ENCODE assay signal across 30 cellular contexts in genomic region chr4:74218201-74218600, GRCh38.
A peak's percentile ranks its signal among the peaks of the same experiment; 100 is the strongest.
DNase-seq lines count a peak whose midpoint lies in the region; ATAC-seq and TF ChIP-seq lines count a peak whose summit lies in the region.
"Had no signal": no experiment of that assay in that cellular context is flagged by ENCODE, and none has a peak within 500 bp of the region (broad histone marks: within the 10 kb centered on the region; RNA-seq: fewer than 3 reads in every experiment).

No MANE protein-coding gene starts in this region.

- peak; percentile 28 for DNase-seq in ELR (ENCODE audit: low read depth)
- DNase-seq in amniotic epithelial cell (ENCODE audit: low read depth), result peak; percentile 50
- DNase-seq in esophagus squamous epithelium (lab: John Stamatoyannopoulos, UW), result no peak
- DNase-seq in osteoblast (ENCODE audit: insufficient read length, low spot score, missing footprints), result no peak
- no peak for DNase-seq in stimulated activated CD4-positive, alpha-beta T cell treated with anti-CD3 and anti-CD28 coated beads, Interleukin-4, amount 100 ng/mL, for 1 hour
- no peak for DNase-seq in GM20000 (ENCODE audit: low spot score)
- no peak for DNase-seq in activated CD4-positive, alpha-beta T cell treated with anti-CD3 and anti-CD28 coated beads, Interleukin-2, amount 10 ng/mL, durations not matched to agents 24 days and 14 days
- DNase-seq: activated CD4-positive, alpha-beta T cell treated with anti-CD3 and anti-CD28 coated beads, Interleukin-2, amount 50 U/mL, for 1 hour; activated T-cell treated with anti-CD3 and anti-CD28 coated beads, Interleukin-2, amount 50 U/mL, for 4 hours; amniotic stem cell; Caco-2; cortex of kidney; HCEC 1CT; NCI-H1092; NCI-H1694 treated with DMSO at 0.1 percent for 48 hours; NCI-H2171; NCI-H524 treated with DMSO at 0.1 percent for 48 hours; nephron progenitor cell; NK-92 treated with Interleukin-12 subunit alpha and Interleukin-12 subunit beta, amount 100 ng/mL, for 24 hours; pancreas; PC-9; SHP77 treated with DMSO at 0.1 percent for 48 hours; spleen; stimulated activated CD4-positive, alpha-beta T cell treated with anti-CD3 and anti-CD28 coated beads, Interleukin-2, amount 100 ng/mL, for 48 hours; SW 1271; T-helper 9 cell; upper lobe of left lung had no signal

- H3K4me3 Mint-ChIP-seq in activated CD4-positive, alpha-beta T cell treated with anti-CD3 and anti-CD28 coated beads, Interleukin-2, amount 10 ng/mL, durations not matched to agents 24 days and 14 days, result no peak overlapping the region
- H3K4me3 Mint-ChIP-seq: activated T-cell treated with anti-CD3 and anti-CD28 coated beads, Interleukin-2, amount 50 U/mL, for 4 hours; nephron progenitor cell; WTC11 had no signal

- H2AFZ ChIP-seq in osteoblast (ENCODE audit: low read length), result no peak overlapping the region
- H2AFZ ChIP-seq: PC-9 had no signal

- TF ChIP-seq CTCF in esophagus squamous epithelium (IDR thresholded peaks at IDR 0.05) (no peak), osteoblast (IDR thresholded peaks at IDR 0.05; ENCODE audit: extremely low read depth, low read depth, low read length) (no peak), GM20000 (IDR thresholded peaks at IDR 0.05; ENCODE audit: extremely low read depth, missing control alignments) (no peak)

- H3K4me3 ChIP-seq in esophagus squamous epithelium, result no peak overlapping the region
- H3K4me3 ChIP-seq in osteoblast (ENCODE audit: insufficient read depth, low read length), result no peak overlapping the region
- H3K4me3 ChIP-seq: pancreas, PC-9, spleen, upper lobe of left lung had no signal

- TF ChIP-seq POLR2A in esophagus squamous epithelium (IDR thresholded peaks at IDR 0.05), result no peak

- 62 to 72% methylated on average over 4 of the region's 4 CpGs for WGBS in esophagus squamous epithelium, 2 donors

- no peaks in the 10 kb centered on the region for H3K36me3 Mint-ChIP-seq in activated CD4-positive, alpha-beta T cell treated with anti-CD3 and anti-CD28 coated beads, Interleukin-2, amount 10 ng/mL, durations not matched to agents 24 days and 14 days (ENCODE audit: low read depth)
- H3K36me3 Mint-ChIP-seq: WTC11 had no signal

- H3K79me2 ChIP-seq in osteoblast (ENCODE audit: insufficient read depth, low read length), result no peaks in the 10 kb centered on the region

- H3K27me3 ChIP-seq in esophagus squamous epithelium (no peaks in the 10 kb centered on the region), osteoblast (ENCODE audit: insufficient read depth, low read length) (no peaks in the 10 kb centered on the region)
- H3K27me3 ChIP-seq: pancreas, spleen, upper lobe of left lung had no signal

- H4K20me1 ChIP-seq in osteoblast (ENCODE audit: insufficient read depth, low read length), result no peaks in the 10 kb centered on the region

- no peak for ATAC-seq in GM21786 (IDR thresholded peaks at IDR 0.05; ENCODE audit: unreplicated experiment)
- ATAC-seq: activated T-cell treated with anti-CD3 and anti-CD28 coated beads, Interleukin-2, amount 50 U/mL, for 4 hours; pancreas; WTC11 had no signal

- H3K36me3 ChIP-seq in esophagus squamous epithelium (no peaks in the 10 kb centered on the region), osteoblast (ENCODE audit: insufficient read depth, low read length) (no peaks in the 10 kb centered on the region)
- H3K36me3 ChIP-seq: pancreas, spleen, upper lobe of left lung had no signal

- H3K4me1 Mint-ChIP-seq in activated CD4-positive, alpha-beta T cell treated with anti-CD3 and anti-CD28 coated beads, Interleukin-2, amount 10 ng/mL, durations not matched to agents 24 days and 14 days, result no peaks in the 10 kb centered on the region

- intact Hi-C loops in esophagus squamous epithelium (cut with DNase I), result no loop called here
- intact Hi-C loops in activated CD4-positive, alpha-beta T cell treated with anti-CD3 and anti-CD28 coated beads, Interleukin-2, amount 10 ng/mL, durations not matched to agents 24 days and 14 days (cut with micrococcal nuclease), result no loop called here

- H3K27me3 Mint-ChIP-seq in activated CD4-positive, alpha-beta T cell treated with anti-CD3 and anti-CD28 coated beads, Interleukin-2, amount 10 ng/mL, durations not matched to agents 24 days and 14 days, result no peaks in the 10 kb centered on the region

- no peaks in the 10 kb centered on the region for H3K9me3 ChIP-seq in esophagus squamous epithelium
- no peaks in the 10 kb centered on the region for H3K9me3 ChIP-seq in osteoblast (ENCODE audit: low read depth, low read length)
- H3K9me3 ChIP-seq: Caco-2, spleen, upper lobe of left lung had no signal

- H3K27ac Mint-ChIP-seq in activated CD4-positive, alpha-beta T cell treated with anti-CD3 and anti-CD28 coated beads, Interleukin-2, amount 10 ng/mL, durations not matched to agents 24 days and 14 days, result no peak overlapping the region
- H3K27ac Mint-ChIP-seq: nephron progenitor cell, WTC11 had no signal

- peaks cover 3% of the 10 kb centered on the region for H3K9me3 Mint-ChIP-seq in activated CD4-positive, alpha-beta T cell treated with anti-CD3 and anti-CD28 coated beads, Interleukin-2, amount 10 ng/mL, durations not matched to agents 24 days and 14 days
- H3K9me3 Mint-ChIP-seq: activated T-cell treated with anti-CD3 and anti-CD28 coated beads, Interleukin-2, amount 50 U/mL, for 4 hours had no signal

- H3K27ac ChIP-seq in esophagus squamous epithelium (peak overlapping the region in 3 of 4 donors; percentile 39 to 63 (median 59)), osteoblast (ENCODE audit: low read depth, low read length) (peak overlapping the region; percentile 68)
- H3K27ac ChIP-seq: C4-2B, pancreas, PC-9, spleen, upper lobe of left lung had no signal

- no peak overlapping the region for H3K4me2 ChIP-seq in osteoblast (ENCODE audit: insufficient read depth, low read length)
- H3K4me2 ChIP-seq: PC-9 had no signal

- H3K4me1 ChIP-seq in esophagus squamous epithelium, result peaks cover 0 to 48% (median 4%) of the 10 kb centered on the region in 3 donors
- H3K4me1 ChIP-seq in osteoblast (ENCODE audit: insufficient read depth, low read length), result peaks cover 24% of the 10 kb centered on the region
- H3K4me1 ChIP-seq: pancreas had no signal

Comparison
In these comparisons a context has a peak if more than half of its experiments do, and no peak if none do; other contexts are left out.
1. DNase-seq: peak in ELR (single experiment) and amniotic epithelial cell (single experiment); none in esophagus squamous epithelium (single experiment), osteoblast (single experiment), stimulated activated CD4-positive, alpha-beta T cell treated with anti-CD3 and anti-CD28 coated beads, Interleukin-4, amount 100 ng/mL, for 1 hour (single experiment), GM20000 (single experiment) and activated CD4-positive, alpha-beta T cell treated with anti-CD3 and anti-CD28 coated beads, Interleukin-2, amount 10 ng/mL, durations not matched to agents 24 days and 14 days (single experiment).